In genomic region chr14:101716956-101717662, GRCh38 we compare ENCODE assay signal across 14 cellular contexts. TPM values are rescaled to one million over a fixed set of nuclear protein-coding genes. Genes with fewer than 3 reads are reported as not detected.
DNase-seq lines count a peak whose midpoint lies in the region; ATAC-seq and TF ChIP-seq lines count a peak whose summit lies in the region.
"Had no signal": no experiment of that assay in that cellular context is flagged by ENCODE, and none has a peak within 500 bp of the region (broad histone marks: within the 10 kb centered on the region; RNA-seq: fewer than 3 reads in every experiment).

No MANE protein-coding gene starts in this region.

- peaks cover 2% of the 10 kb centered on the region for H3K36me3 Mint-ChIP-seq in activated CD4-positive, alpha-beta T cell treated with anti-CD3 and anti-CD28 coated beads, Interleukin-2, amount 10 ng/mL, durations not matched to agents 24 days and 14 days (ENCODE audit: low read depth)
- no peaks in the 10 kb centered on the region for H3K36me3 Mint-ChIP-seq in T-helper 17 cell (ENCODE audit: low read depth)
- peaks cover 0 to 3% (median 3%) of the 10 kb centered on the region in 3 donors for H3K36me3 Mint-ChIP-seq in immature natural killer cell

- no peak overlapping the region for H3K4me3 Mint-ChIP-seq in activated CD4-positive, alpha-beta T cell treated with anti-CD3 and anti-CD28 coated beads, Interleukin-2, amount 10 ng/mL, durations not matched to agents 24 days and 14 days
- no peak overlapping the region for H3K4me3 Mint-ChIP-seq in T-helper 17 cell
- H3K4me3 Mint-ChIP-seq in immature natural killer cell: peak overlapping the region; percentile 61 to 75 (median 66)

- H3K4me3 ChIP-seq in spleen: no peak overlapping the region
- H3K4me3 ChIP-seq: ascending aorta had no signal

- no peak overlapping the region for H3K27ac Mint-ChIP-seq in activated CD4-positive, alpha-beta T cell treated with anti-CD3 and anti-CD28 coated beads, Interleukin-2, amount 10 ng/mL, durations not matched to agents 24 days and 14 days
- peak overlapping the region; percentile 54 for H3K27ac Mint-ChIP-seq in T-helper 17 cell
- peak overlapping the region; percentile 93 to 100 (median 98) for H3K27ac Mint-ChIP-seq in immature natural killer cell

- H3K9me3 Mint-ChIP-seq in activated CD4-positive, alpha-beta T cell treated with anti-CD3 and anti-CD28 coated beads, Interleukin-2, amount 10 ng/mL, durations not matched to agents 24 days and 14 days: peaks cover 5% of the 10 kb centered on the region
- H3K9me3 Mint-ChIP-seq in immature natural killer cell: peaks cover 3 to 11% (median 7%) of the 10 kb centered on the region in 6 donors

- H3K9me3 ChIP-seq in T-helper 17 cell (ENCODE audit: control insufficient read depth, low read length, poor library complexity, severe bottlenecking) (no peaks in the 10 kb centered on the region), spleen (peaks cover 0 to 8% (median 0%) of the 10 kb centered on the region in 8 donors)
- H3K9me3 ChIP-seq: ascending aorta had no signal

- H3K27me3 ChIP-seq in spleen (replicated peaks in 1 of 7): peaks cover 0 to 24% (median 0%) of the 10 kb centered on the region in 7 donors
- H3K27me3 ChIP-seq: ascending aorta had no signal

- no peak for TF ChIP-seq CTCF in spleen (IDR thresholded peaks at IDR 0.05 in 8 of 11, conservative IDR thresholded peaks at IDR 0.05 in 3 of 11)

- H3K36me3 ChIP-seq in spleen: no peaks in the 10 kb centered on the region
- H3K36me3 ChIP-seq: ascending aorta had no signal

- TF ChIP-seq POLR2A in spleen (IDR thresholded peaks at IDR 0.05): no peak

- peak overlapping the region in 4 of 8 donors; percentile 12 to 87 (median 57) for H3K27ac ChIP-seq in spleen
- H3K27ac ChIP-seq: 22Rv1, ascending aorta had no signal

- intact Hi-C loops in activated CD4-positive, alpha-beta T cell treated with anti-CD3 and anti-CD28 coated beads, Interleukin-2, amount 10 ng/mL, durations not matched to agents 24 days and 14 days (cut with micrococcal nuclease): no loop called here
- intact Hi-C loops in spleen (cut with DNase I; ENCODE audit: low total_unique reads): no loop called here

- DNase-seq in activated CD4-positive, alpha-beta T cell treated with anti-CD3 and anti-CD28 coated beads, Interleukin-2, amount 10 ng/mL, durations not matched to agents 24 days and 14 days: peak; percentile 47
- DNase-seq in activated CD4-positive, alpha-beta T cell treated with anti-CD3 and anti-CD28 coated beads for 4 hours: no peak
- DNase-seq in T-helper 17 cell (no peak), immature natural killer cell (peak; percentile 67 to 79 (median 68)), spleen (peak; percentile 66), NCI-H748 treated with DMSO at 0.1 percent for 48 hours (lab: John Stamatoyannopoulos, UW) (no peak)
- DNase-seq: activated CD4-positive, alpha-beta T cell treated with anti-CD3 and anti-CD28 coated beads, Interleukin-2, amount 50 U/mL, for 4 hours; activated gamma-delta T cell; left colon; NCI-H1048 had no signal

- peaks cover 2 to 45% (median 24%) of the 10 kb centered on the region in 6 donors for H3K4me1 ChIP-seq in spleen
- H3K4me1 ChIP-seq: ascending aorta had no signal

- H3K4me1 Mint-ChIP-seq in activated CD4-positive, alpha-beta T cell treated with anti-CD3 and anti-CD28 coated beads, Interleukin-2, amount 10 ng/mL, durations not matched to agents 24 days and 14 days: peaks cover 30% of the 10 kb centered on the region
- peaks cover 30% of the 10 kb centered on the region for H3K4me1 Mint-ChIP-seq in T-helper 17 cell
- peaks cover 78 to 87% of the 10 kb centered on the region in 2 donors for H3K4me1 Mint-ChIP-seq in immature natural killer cell

- ATAC-seq in T-helper 17 cell: no peak
- no peak for ATAC-seq in GM18870 (IDR thresholded peaks at IDR 0.05; ENCODE audit: unreplicated experiment)
- no peak for ATAC-seq in HG02588 (IDR thresholded peaks at IDR 0.05; ENCODE audit: unreplicated experiment)

- WGBS in spleen, 5 donors: 82 to 87% (median 86%) methylated on average over 17 of the region's 17 CpGs

- no peaks in the 10 kb centered on the region for H3K27me3 Mint-ChIP-seq in activated CD4-positive, alpha-beta T cell treated with anti-CD3 and anti-CD28 coated beads, Interleukin-2, amount 10 ng/mL, durations not matched to agents 24 days and 14 days
- no peaks in the 10 kb centered on the region for H3K27me3 Mint-ChIP-seq in T-helper 17 cell
- H3K27me3 Mint-ChIP-seq in immature natural killer cell (ENCODE audit: low read depth in 3 of 3): peaks cover 33 to 49% (median 47%) of the 10 kb centered on the region in 3 donors

RNA-seq across cellular contexts. Expression of gene PPP2R5C, which starts 44.4 kb away (rescaled TPM):
- total RNA-seq in activated CD4-positive, alpha-beta T cell treated with anti-CD3 and anti-CD28 coated beads, Interleukin-2, amount 10 ng/mL, durations not matched to agents 24 days and 14 days: 160 and 181 TPM in 2 replicates
- total RNA-seq in T-helper 17 cell: 100 to 1,000 TPM; 516 to 530 TPM
- 100 to 1,000 TPM; 214 to 250 (median 236) TPM for polyA plus RNA-seq in immature natural killer cell
- total RNA-seq in spleen: 100 to 1,000 TPM; 193 to 322 (median 219) TPM
- 10 to 100 TPM; 80.8 to 95.3 (median 84.4) TPM for polyA plus RNA-seq in spleen

Comparison
In these comparisons a context has a peak if more than half of its experiments do, and no peak if none do; other contexts are left out.
1. DNase-seq: peak in activated CD4-positive, alpha-beta T cell treated with anti-CD3 and anti-CD28 coated beads, Interleukin-2, amount 10 ng/mL, durations not matched to agents 24 days and 14 days (single experiment), immature natural killer cell (3 of 3) and spleen (single experiment); none in activated CD4-positive, alpha-beta T cell treated with anti-CD3 and anti-CD28 coated beads for 4 hours (0 of 2), T-helper 17 cell (0 of 3) and NCI-H748 treated with DMSO at 0.1 percent for 48 hours (single experiment).
2. H3K4me3 Mint-ChIP-seq: peak in immature natural killer cell (5 of 5); none in activated CD4-positive, alpha-beta T cell treated with anti-CD3 and anti-CD28 coated beads, Interleukin-2, amount 10 ng/mL, durations not matched to agents 24 days and 14 days (single experiment) and T-helper 17 cell (single experiment).